Comparison of ENCODE assay signal across 1 cellular context in the genomic region with DNA sequence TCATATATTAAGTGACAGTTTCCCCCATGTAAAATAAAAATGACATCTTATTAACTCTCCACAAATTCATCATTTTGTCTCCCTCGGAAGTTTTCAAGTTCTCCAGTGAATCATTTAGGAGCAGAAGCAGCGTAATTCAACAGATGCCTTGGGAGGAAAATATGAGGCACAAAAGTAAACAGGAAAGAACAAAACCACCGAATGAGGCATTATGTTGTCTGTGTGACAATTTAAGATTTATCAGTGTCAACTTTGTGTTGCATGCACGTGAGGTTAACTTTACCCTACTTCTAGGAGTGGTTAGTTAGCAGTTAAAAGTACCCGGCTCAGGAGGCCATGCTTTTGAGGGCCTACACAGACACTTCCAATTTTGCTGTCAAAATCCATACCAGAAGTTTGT.
TF ChIP-seq lines count a peak whose summit lies in the region.

No MANE protein-coding gene starts in this region.

TF ChIP-seq in IMR-90, 13 proteins besides CTCF, POLR2A, EP300 and RAD21:
- TF ChIP-seq CHD1 (IDR thresholded peaks at IDR 0.05; ENCODE audit: low read depth, low read length) (no peak), MXI1 (IDR thresholded peaks at IDR 0.05; ENCODE audit: borderline replicate concordance, low read depth, low read length) (no peak), BHLHE40 (IDR thresholded peaks at IDR 0.05; ENCODE audit: low read depth, low read length) (peak; percentile 82; the same call in 1 of the 2 replicates)
